In the genomic region with DNA sequence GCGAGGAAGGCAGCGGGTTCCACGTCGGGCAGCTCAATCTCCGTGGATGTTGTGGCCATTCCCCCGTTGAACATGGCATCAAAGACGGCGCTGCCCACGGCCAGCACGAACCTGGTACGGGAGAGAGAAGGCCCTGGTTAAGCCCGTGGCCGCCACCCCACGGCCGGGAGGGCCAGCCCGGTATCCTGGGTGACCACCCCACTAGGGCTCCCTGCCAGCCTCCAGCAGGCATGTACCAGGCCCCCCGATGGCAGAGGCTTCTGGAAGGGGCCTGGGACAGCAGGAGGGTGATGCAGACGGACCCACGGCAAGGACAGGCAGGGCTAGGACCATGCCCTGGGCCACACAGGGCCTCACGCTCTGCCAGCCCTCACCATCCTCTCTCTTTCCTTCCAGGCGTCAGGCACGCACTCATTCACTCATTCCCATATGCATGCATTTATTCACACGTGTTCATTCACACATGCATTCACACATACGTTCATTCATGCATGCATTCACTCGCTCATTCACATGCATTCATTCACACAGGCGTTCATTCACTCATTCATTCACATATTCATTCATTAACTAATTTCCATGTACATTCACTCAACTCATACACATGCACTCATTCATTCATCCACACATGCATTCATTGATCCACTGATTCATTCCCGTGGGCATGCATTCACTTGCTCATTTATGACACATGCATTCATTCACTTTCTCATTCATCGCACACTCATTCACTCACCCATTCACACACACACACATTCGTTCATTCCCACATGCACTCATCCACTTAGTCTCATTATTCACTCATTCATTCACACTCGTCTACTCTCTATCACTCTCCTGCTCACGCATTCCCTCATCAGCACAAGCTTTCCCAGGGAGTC, we compare ENCODE assay signal across 19 cellular contexts. TPM values are rescaled to one million over a fixed set of nuclear protein-coding genes. Genes with fewer than 3 reads are reported as not detected.
DNase-seq lines count a peak whose midpoint lies in the region; ATAC-seq and TF ChIP-seq lines count a peak whose summit lies in the region.
"Had no signal": no experiment of that assay in that cellular context is flagged by ENCODE, and none has a peak within 500 bp of the region (broad histone marks: within the 10 kb centered on the region; RNA-seq: fewer than 3 reads in every experiment).

No MANE protein-coding gene starts in this region.

- intact Hi-C loops in activated naive CD4-positive, alpha-beta T cell treated with anti-CD3 and anti-CD28 coated beads for 36 hours (cut with micrococcal nuclease): no loop called here
- intact Hi-C loops in aorta (cut with DNase I) (no loop called here), upper lobe of right lung (cut with DNase I) (no loop called here)

- H3K36me3 ChIP-seq in RWPE2 (ENCODE audit: low read depth) (peaks cover 32% of the 10 kb centered on the region), aorta (ENCODE audit: control insufficient read depth in 1 of 2, insufficient read depth in 2 of 2, low read length in 1 of 2) (no peaks in the 10 kb centered on the region), upper lobe of right lung (peaks cover 26% of the 10 kb centered on the region)

- no peak overlapping the region for H3K4me3 Mint-ChIP-seq in activated naive CD4-positive, alpha-beta T cell treated with anti-CD3 and anti-CD28 coated beads, Interleukin-2, amount 50 U/mL, for 24 hours
- no peak overlapping the region for H3K4me3 Mint-ChIP-seq in activated naive CD4-positive, alpha-beta T cell treated with anti-CD3 and anti-CD28 coated beads for 36 hours
- H3K4me3 Mint-ChIP-seq: CD4-positive, alpha-beta memory T cell; H9 had no signal

- peak overlapping the region; percentile 76 for H3K27ac Mint-ChIP-seq in activated naive CD4-positive, alpha-beta T cell treated with anti-CD3 and anti-CD28 coated beads, Interleukin-2, amount 50 U/mL, for 24 hours
- H3K27ac Mint-ChIP-seq in activated naive CD4-positive, alpha-beta T cell treated with anti-CD3 and anti-CD28 coated beads for 36 hours: no peak overlapping the region
- H3K27ac Mint-ChIP-seq: H9 had no signal

- H3K27ac ChIP-seq in RWPE2 (ENCODE audit: poor library complexity, severe bottlenecking) (no peak overlapping the region), aorta (ENCODE audit: low read depth in 1 of 2, low read length in 2 of 2) (no peak overlapping the region), upper lobe of right lung (no peak overlapping the region)
- H3K27ac ChIP-seq: 22Rv1 had no signal

- no peak for ATAC-seq in RWPE2 (ENCODE audit: low read depth)
- ATAC-seq in aorta (ENCODE audit: low FRiP score): peak; percentile 22
- ATAC-seq in upper lobe of right lung: no peak
- no peak for ATAC-seq in GM18858 (IDR thresholded peaks at IDR 0.05; ENCODE audit: unreplicated experiment)
- ATAC-seq: SK-N-SH treated with all-trans-retinoic acid at 6 μM for 48 hours had no signal

- no peaks in the 10 kb centered on the region for H3K9me3 Mint-ChIP-seq in activated naive CD4-positive, alpha-beta T cell treated with anti-CD3 and anti-CD28 coated beads, Interleukin-2, amount 50 U/mL, for 24 hours
- H3K9me3 Mint-ChIP-seq in activated naive CD4-positive, alpha-beta T cell treated with anti-CD3 and anti-CD28 coated beads for 36 hours: no peaks in the 10 kb centered on the region

- H3K27me3 Mint-ChIP-seq in activated naive CD4-positive, alpha-beta T cell treated with anti-CD3 and anti-CD28 coated beads, Interleukin-2, amount 50 U/mL, for 24 hours: no peaks in the 10 kb centered on the region
- no peaks in the 10 kb centered on the region for H3K27me3 Mint-ChIP-seq in activated naive CD4-positive, alpha-beta T cell treated with anti-CD3 and anti-CD28 coated beads for 36 hours (ENCODE audit: low read depth)
- H3K27me3 Mint-ChIP-seq: CD4-positive, alpha-beta memory T cell had no signal

- peaks cover 3% of the 10 kb centered on the region for H3K4me1 Mint-ChIP-seq in activated naive CD4-positive, alpha-beta T cell treated with anti-CD3 and anti-CD28 coated beads, Interleukin-2, amount 50 U/mL, for 24 hours
- H3K4me1 Mint-ChIP-seq in activated naive CD4-positive, alpha-beta T cell treated with anti-CD3 and anti-CD28 coated beads for 36 hours (ENCODE audit: low read depth): no peaks in the 10 kb centered on the region

- DNase-seq in activated naive CD4-positive, alpha-beta T cell treated with anti-CD3 and anti-CD28 coated beads for 36 hours: no peak
- DNase-seq in RWPE2 (ENCODE audit: low spot score) (peak; percentile 51), fibroblast of mammary gland (ENCODE audit: low read depth) (peak; percentile 20), aorta (no peak), upper lobe of right lung (no peak)
- DNase-seq in effector CD8-positive, alpha-beta T cell (lab: John Stamatoyannopoulos, UW): no peak
- DNase-seq: Calu3; CD4-positive, alpha-beta memory T cell; DMS53; H9; NCI-H1092 treated with DMSO at 0.1 percent for 48 hours; NCI-H2081 treated with DMSO at 0.1 percent for 48 hours; NCI-H2227 treated with DMSO at 0.1 percent for 48 hours; NCI-H524 treated with DMSO at 0.1 percent for 48 hours; Right ventricle myocardium superior had no signal

- H3K9me3 ChIP-seq in RWPE2 (ENCODE audit: severe bottlenecking): no peaks in the 10 kb centered on the region
- H3K9me3 ChIP-seq in aorta (ENCODE audit: control insufficient read depth, low read length): no peaks in the 10 kb centered on the region
- H3K9me3 ChIP-seq in upper lobe of right lung: no peaks in the 10 kb centered on the region

- no peak overlapping the region for H3K4me3 ChIP-seq in RWPE2 (ENCODE audit: severe bottlenecking)
- no peak overlapping the region for H3K4me3 ChIP-seq in fibroblast of mammary gland (ENCODE audit: control insufficient read depth, low read depth, low read length)
- H3K4me3 ChIP-seq in aorta (ENCODE audit: low read length in 2 of 2): no peak overlapping the region
- H3K4me3 ChIP-seq in upper lobe of right lung: no peak overlapping the region

- TF ChIP-seq CTCF in RWPE2 (IDR thresholded peaks at IDR 0.05; ENCODE audit: poor library complexity, severe bottlenecking) (no peak), fibroblast of mammary gland (conservative IDR thresholded peaks at IDR 0.05; ENCODE audit: control insufficient read depth, insufficient read depth, low read depth, low read length) (no peak), upper lobe of right lung (IDR thresholded peaks at IDR 0.05) (no peak)

- H3K27me3 ChIP-seq in RWPE2 (ENCODE audit: insufficient read depth, poor library complexity, severe bottlenecking): no peaks in the 10 kb centered on the region
- no peaks in the 10 kb centered on the region for H3K27me3 ChIP-seq in aorta (ENCODE audit: control insufficient read depth in 1 of 2, insufficient read depth in 2 of 2, low read length in 1 of 2)
- no peaks in the 10 kb centered on the region for H3K27me3 ChIP-seq in upper lobe of right lung

- WGBS in aorta, 2 donors: 90% methylated on average over 31 of the region's 31 CpGs

- H3K4me1 ChIP-seq in RWPE2 (ENCODE audit: insufficient read depth, poor library complexity, severe bottlenecking): no peaks in the 10 kb centered on the region
- no peaks in the 10 kb centered on the region for H3K4me1 ChIP-seq in aorta (ENCODE audit: control insufficient read depth in 1 of 2, insufficient read depth in 2 of 2, low read length in 2 of 2)
- no peaks in the 10 kb centered on the region for H3K4me1 ChIP-seq in upper lobe of right lung

- peaks cover 4% of the 10 kb centered on the region for H3K36me3 Mint-ChIP-seq in activated naive CD4-positive, alpha-beta T cell treated with anti-CD3 and anti-CD28 coated beads, Interleukin-2, amount 50 U/mL, for 24 hours
- H3K36me3 Mint-ChIP-seq in activated naive CD4-positive, alpha-beta T cell treated with anti-CD3 and anti-CD28 coated beads for 36 hours (ENCODE audit: low read depth): peaks cover 9% of the 10 kb centered on the region

- CTCF ChIA-PET in activated naive CD4-positive, alpha-beta T cell treated with anti-CD3 and anti-CD28 coated beads for 36 hours (lab: Charles Lee): no interaction called here

RNA-seq across cellular contexts. Expression of a gene that starts 17.9 kb away (rescaled TPM):
- total RNA-seq in activated naive CD4-positive, alpha-beta T cell treated with anti-CD3 and anti-CD28 coated beads for 36 hours: 10 to 100 TPM; 37.0 to 49.0 TPM
- total RNA-seq in aorta (10 to 100 TPM; 46.2 to 62.7 TPM), upper lobe of right lung (56.5 TPM)
- 10 to 100 TPM; 27.5 to 56.7 TPM for polyA plus RNA-seq in aorta

RNA-seq across cellular contexts. Expression of a gene that starts 53.5 kb away (rescaled TPM):
- total RNA-seq in activated naive CD4-positive, alpha-beta T cell treated with anti-CD3 and anti-CD28 coated beads for 36 hours: 100 to 1,000 TPM; 155 to 157 TPM
- total RNA-seq in aorta (100 to 1,000 TPM in 1 of 2 donors, 10 to 100 TPM in 1; 93.0 to 103 TPM), upper lobe of right lung (314 TPM)
- polyA plus RNA-seq in aorta: 10 to 100 TPM; 49.3 to 68.1 TPM

RNA-seq across cellular contexts. Expression of a gene that starts 56.6 kb away (rescaled TPM):
- total RNA-seq in activated naive CD4-positive, alpha-beta T cell treated with anti-CD3 and anti-CD28 coated beads for 36 hours: 10 to 100 TPM; 50.6 to 51.0 TPM
- total RNA-seq in aorta: 10 to 100 TPM; 41.0 to 51.7 TPM
- 10 to 100 TPM; 51.1 to 59.8 TPM for polyA plus RNA-seq in aorta
- total RNA-seq in upper lobe of right lung: 60.6 TPM

Comparison
In these comparisons a context has a peak if more than half of its experiments do, and no peak if none do; other contexts are left out.
1. DNase-seq: peak in RWPE2 (single experiment) and fibroblast of mammary gland (single experiment); none in activated naive CD4-positive, alpha-beta T cell treated with anti-CD3 and anti-CD28 coated beads for 36 hours (single experiment), aorta (0 of 2), upper lobe of right lung (single experiment) and effector CD8-positive, alpha-beta T cell (single experiment).